36 cellular contexts compared by ENCODE assay signal in the genomic region with DNA sequence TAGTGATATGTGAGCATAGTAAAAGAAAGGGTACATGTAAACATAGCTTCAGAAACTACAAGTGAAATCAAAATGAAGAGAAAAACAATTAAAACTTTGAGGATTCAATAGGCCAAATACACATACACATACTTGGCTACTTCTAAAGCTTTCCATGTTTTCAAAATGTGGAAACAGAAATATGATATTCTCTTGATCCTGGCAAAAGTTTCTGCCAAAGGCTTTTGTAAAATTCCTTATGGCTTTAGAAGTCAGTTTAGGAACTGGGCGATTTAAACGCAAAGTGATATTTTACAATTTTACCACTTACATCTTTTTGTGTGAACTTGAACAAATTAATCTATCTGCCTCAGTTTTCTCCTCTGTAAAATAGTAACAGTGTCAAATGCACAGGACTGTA.
"Had no signal": no experiment of that assay in that cellular context is flagged by ENCODE, and none has a peak within 500 bp of the region (broad histone marks: within the 10 kb centered on the region; RNA-seq: fewer than 3 reads in every experiment).

No MANE protein-coding gene starts in this region.

- H3K4me1 Mint-ChIP-seq: activated CD4-positive, alpha-beta T cell treated with anti-CD3 and anti-CD28 coated beads, Interleukin-2, amount 10 ng/mL, durations not matched to agents 24 days and 14 days; activated naive CD4-positive, alpha-beta T cell treated with anti-CD3 and anti-CD28 coated beads, Interleukin-2, amount 50 U/mL, for 24 hours; activated naive CD8-positive, alpha-beta T cell treated with anti-CD3 and anti-CD28 coated beads, Interleukin-2, amount 10 ng/mL, durations not matched to agents 7 days and 5 days; activated T-helper 17 cell treated with anti-CD3 and anti-CD28 coated beads, Interleukin-2, amount 50 U/mL, for 72 hours had no signal

- H3K27me3 ChIP-seq: adrenal gland, body of pancreas, breast epithelium, MG63, Peyer's patch, SJSA1 had no signal

- H3K9me3 Mint-ChIP-seq: activated CD4-positive, alpha-beta T cell treated with anti-CD3 and anti-CD28 coated beads, Interleukin-2, amount 10 ng/mL, durations not matched to agents 24 days and 14 days; activated naive CD4-positive, alpha-beta T cell treated with anti-CD3 and anti-CD28 coated beads, Interleukin-2, amount 50 U/mL, for 24 hours; activated naive CD8-positive, alpha-beta T cell treated with anti-CD3 and anti-CD28 coated beads, Interleukin-2, amount 10 ng/mL, durations not matched to agents 7 days and 5 days; activated T-helper 17 cell treated with anti-CD3 and anti-CD28 coated beads, Interleukin-2, amount 50 U/mL, for 72 hours had no signal

- H3K27me3 Mint-ChIP-seq: activated CD4-positive, alpha-beta T cell treated with anti-CD3 and anti-CD28 coated beads, Interleukin-2, amount 10 ng/mL, durations not matched to agents 24 days and 14 days; activated CD8-positive, alpha-beta T cell treated with anti-CD3 and anti-CD28 coated beads for 36 hours; activated naive CD4-positive, alpha-beta T cell treated with anti-CD3 and anti-CD28 coated beads, Interleukin-2, amount 50 U/mL, for 24 hours; activated naive CD8-positive, alpha-beta T cell treated with anti-CD3 and anti-CD28 coated beads, Interleukin-2, amount 10 ng/mL, durations not matched to agents 7 days and 5 days; activated T-helper 17 cell treated with anti-CD3 and anti-CD28 coated beads, Interleukin-2, amount 50 U/mL, for 72 hours had no signal

- H3K4me3 ChIP-seq: adrenal gland, body of pancreas, breast epithelium, MG63, Peyer's patch, SJSA1 had no signal

- H3K36me3 ChIP-seq: adrenal gland, breast epithelium, MG63, Peyer's patch, SJSA1, WERI-Rb-1 had no signal

- ATAC-seq: activated CD8-positive, alpha-beta T cell treated with anti-CD3 and anti-CD28 coated beads for 36 hours; activated T-cell treated with anti-CD3 and anti-CD28 coated beads, Interleukin-2, amount 50 U/mL, for 72 hours; activated T-helper 17 cell treated with anti-CD3 and anti-CD28 coated beads, Interleukin-2, amount 50 U/mL, for 72 hours; body of pancreas; PC-3 had no signal

- H3K27ac Mint-ChIP-seq: activated CD4-positive, alpha-beta T cell treated with anti-CD3 and anti-CD28 coated beads, Interleukin-2, amount 10 ng/mL, durations not matched to agents 24 days and 14 days; activated CD8-positive, alpha-beta T cell treated with anti-CD3 and anti-CD28 coated beads for 36 hours; activated naive CD4-positive, alpha-beta T cell treated with anti-CD3 and anti-CD28 coated beads, Interleukin-2, amount 50 U/mL, for 24 hours; activated naive CD8-positive, alpha-beta T cell treated with anti-CD3 and anti-CD28 coated beads, Interleukin-2, amount 10 ng/mL, durations not matched to agents 7 days and 5 days; activated T-cell treated with anti-CD3 and anti-CD28 coated beads, Interleukin-2, amount 50 U/mL, for 72 hours; activated T-helper 17 cell treated with anti-CD3 and anti-CD28 coated beads, Interleukin-2, amount 50 U/mL, for 72 hours had no signal

- H3K27ac ChIP-seq: adrenal gland, body of pancreas, breast epithelium, Peyer's patch, SJSA1, WERI-Rb-1 had no signal

- H3K4me3 Mint-ChIP-seq: activated CD4-positive, alpha-beta T cell treated with anti-CD3 and anti-CD28 coated beads, Interleukin-2, amount 10 ng/mL, durations not matched to agents 24 days and 14 days; activated CD8-positive, alpha-beta T cell treated with anti-CD3 and anti-CD28 coated beads for 36 hours; activated naive CD4-positive, alpha-beta T cell treated with anti-CD3 and anti-CD28 coated beads, Interleukin-2, amount 50 U/mL, for 24 hours; activated naive CD8-positive, alpha-beta T cell treated with anti-CD3 and anti-CD28 coated beads, Interleukin-2, amount 10 ng/mL, durations not matched to agents 7 days and 5 days; activated T-cell treated with anti-CD3 and anti-CD28 coated beads, Interleukin-2, amount 50 U/mL, for 72 hours; activated T-helper 17 cell treated with anti-CD3 and anti-CD28 coated beads, Interleukin-2, amount 50 U/mL, for 72 hours had no signal

- DNase-seq: activated CD4-positive, alpha-beta T cell treated with anti-CD3 and anti-CD28 coated beads, Interleukin-2, amount 10 ng/mL, durations not matched to agents 24 days and 14 days; activated CD4-positive, alpha-beta T cell treated with anti-CD3 and anti-CD28 coated beads, Interleukin-2, amount 50 U/mL, for 4 hours; activated CD4-positive, CD25-positive, alpha-beta regulatory T cell; activated CD8-positive, alpha-beta T cell treated with anti-CD3 and anti-CD28 coated beads for 36 hours; activated effector memory CD4-positive, alpha-beta T cell treated with anti-CD3 and anti-CD28 coated beads, Interleukin-2, amount 50 U/mL, for 16 hours; activated naive CD4-positive, alpha-beta T cell treated with Interleukin-2 at 50 U/mL for 16 hours; activated naive CD8-positive, alpha-beta T cell treated with anti-CD3 and anti-CD28 coated beads, Interleukin-2, amount 10 ng/mL, durations not matched to agents 7 days and 5 days; activated T-cell treated with anti-CD3 and anti-CD28 coated beads, Interleukin-2, amount 50 U/mL, for 1 hour; activated T-cell treated with anti-CD3 and anti-CD28 coated beads, Interleukin-2, amount 50 U/mL, for 72 hours; adrenal gland; body of pancreas; Kasumi-1; KG1; MG63; MV-4-11; NCI-H1092; NCI-H1436 treated with DMSO at 0.1 percent for 48 hours; NCI-H1694 treated with DMSO at 0.1 percent for 48 hours; NCI-H2029; NCI-H345; NCI-H510A; NCI-H526; NCI-H748 treated with DMSO at 0.1 percent for 48 hours; NK-92 treated with Interleukin-12 subunit alpha and Interleukin-12 subunit beta, amount 100 ng/mL, for 24 hours; PC-3; Peyer's patch; RPMI8226; SHP77 treated with DMSO at 0.1 percent for 48 hours; SW 1271; T-helper 1 cell; T1000; WERI-Rb-1 had no signal

- H3K4me1 ChIP-seq: adrenal gland, body of pancreas, breast epithelium, Peyer's patch, SJSA1 had no signal

- H3K36me3 Mint-ChIP-seq: activated naive CD4-positive, alpha-beta T cell treated with anti-CD3 and anti-CD28 coated beads, Interleukin-2, amount 50 U/mL, for 24 hours; activated naive CD8-positive, alpha-beta T cell treated with anti-CD3 and anti-CD28 coated beads, Interleukin-2, amount 10 ng/mL, durations not matched to agents 7 days and 5 days had no signal

- H3K9me3 ChIP-seq: body of pancreas, breast epithelium, MG63, Peyer's patch, SJSA1 had no signal
